8 cellular contexts compared by ENCODE assay signal in the genomic region with DNA sequence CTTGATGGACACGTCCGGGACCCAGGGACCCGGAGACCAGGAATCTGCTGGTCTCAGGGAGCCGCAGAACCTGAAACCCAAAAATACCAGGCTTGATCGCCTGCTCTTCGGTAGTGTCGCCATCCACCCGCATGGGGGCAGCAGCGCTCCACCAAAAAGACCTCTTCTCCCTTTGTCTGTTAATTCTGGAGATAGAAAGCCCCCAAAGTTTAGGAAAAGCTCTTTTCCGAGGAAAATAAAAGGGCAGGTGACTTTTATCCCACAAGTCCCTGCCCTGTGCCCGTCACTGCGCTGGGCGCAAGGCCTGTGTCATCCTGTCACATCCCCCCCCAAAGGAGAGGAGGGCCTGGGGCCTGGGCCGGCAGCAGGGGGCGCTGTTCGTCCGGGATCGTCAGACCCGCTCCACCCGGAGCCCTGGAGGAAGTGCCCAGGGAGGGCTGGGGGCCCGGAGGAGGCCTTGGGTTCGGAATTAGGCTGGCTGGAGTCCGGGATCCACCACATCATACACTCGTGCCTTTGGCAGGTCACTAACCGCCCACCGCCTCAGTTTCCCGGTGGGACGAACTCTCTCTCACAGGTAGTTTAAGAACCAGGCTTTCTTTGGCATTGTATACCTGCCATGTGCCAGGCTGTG. TPM values are rescaled to one million over a fixed set of nuclear protein-coding genes. Genes with fewer than 3 reads are reported as not detected.
A peak's percentile ranks its signal among the peaks of the same experiment; 100 is the strongest.
DNase-seq lines count a peak whose midpoint lies in the region; ATAC-seq and TF ChIP-seq lines count a peak whose summit lies in the region.

No MANE protein-coding gene starts in this region.

- H3K27ac Mint-ChIP-seq in CD8-positive, alpha-beta memory T cell = peak overlapping the region; percentile 98 to 100 (median 99)
- peak overlapping the region; percentile 96 for H3K27ac Mint-ChIP-seq in activated T-helper 1 cell treated with anti-CD3 and anti-CD28 coated beads, Interleukin-12 subunit alpha, Interleukin-12 subunit beta, Interleukin-2, Interleukin-4 antibody, amounts not matched to agents 30 ng/mL and 10 ng/mL and 1 ng/mL, durations not matched to agents 14 hours and 24 hours and 36 hours
- H3K27ac Mint-ChIP-seq in natural killer cell = peak overlapping the region; percentile 98 to 100
- peak overlapping the region; percentile 98 for H3K27ac Mint-ChIP-seq in stimulated activated naive B cell treated with anti-CD40 and anti-IgM and Interleukin-4, amounts not matched to agents 10 μg/mL and 1 μg/mL and 100 μg/mL, for 72 hours

- peak overlapping the region; percentile 92 for H3K27ac ChIP-seq in CD8-positive, alpha-beta memory T cell (ENCODE audit: low read depth, low read length)
- H3K27ac ChIP-seq in fibroblast of lung (ENCODE audit: insufficient read depth, low read length) = peak overlapping the region; percentile 56

- no peaks in the 10 kb centered on the region for H3K27me3 ChIP-seq in CD8-positive, alpha-beta memory T cell (ENCODE audit: insufficient read depth, low read length, poor library complexity, severe bottlenecking)
- no peaks in the 10 kb centered on the region for H3K27me3 ChIP-seq in fibroblast of lung (ENCODE audit: control insufficient read depth, insufficient read depth, low read length)

- no peaks in the 10 kb centered on the region for H4K20me1 ChIP-seq in fibroblast of lung (ENCODE audit: control insufficient read depth, extremely low read depth, insufficient read depth, low read length)

- H3K9me3 ChIP-seq in CD8-positive, alpha-beta memory T cell (ENCODE audit: low read length) = no peaks in the 10 kb centered on the region
- no peaks in the 10 kb centered on the region for H3K9me3 ChIP-seq in fibroblast of lung (ENCODE audit: control insufficient read depth, insufficient read depth, low read depth, low read length)

- H3K4me3 ChIP-seq in CD8-positive, alpha-beta memory T cell (ENCODE audit: low read length) = peak overlapping the region; percentile 69
- H3K4me3 ChIP-seq in fibroblast of lung (replicated peaks in 1 of 4; ENCODE audit: control extremely low read depth in 1 of 4, insufficient read depth in 1 of 4, low read depth in 3 of 4, low read length in 4 of 4) = peak overlapping the region in 3 of 4 experiments; percentile 3 to 46 (median 46)

- no peaks in the 10 kb centered on the region for H3K79me2 ChIP-seq in fibroblast of lung (ENCODE audit: control insufficient read depth, insufficient read depth, low read length)

- peaks cover 3% of the 10 kb centered on the region for H3K36me3 ChIP-seq in CD8-positive, alpha-beta memory T cell (ENCODE audit: insufficient read depth, low read length)
- H3K36me3 ChIP-seq in fibroblast of lung (ENCODE audit: control insufficient read depth, insufficient read depth, low read length) = no peaks in the 10 kb centered on the region

- H3K4me2 ChIP-seq in fibroblast of lung (ENCODE audit: extremely low read depth, insufficient read depth, low read length) = peak overlapping the region; percentile 69

- CTCF ChIA-PET in CD8-positive, alpha-beta memory T cell (lab: Charles Lee) = interaction anchor here (0.7 to 13.0 kb wide), 43 partner anchors 10 to 1031 kb away, joined by 3 to 338 read pairs (median 5); a partner anchor contains a TSS

- POLR2A ChIA-PET in CD8-positive, alpha-beta memory T cell (lab: Charles Lee) = interaction anchor here (0.6 to 13.3 kb wide), 26 partner anchors 9 to 915 kb away, joined by 3 to 285 read pairs (median 4); a partner anchor contains a TSS

- H3K4me1 Mint-ChIP-seq in CD8-positive, alpha-beta memory T cell = peaks cover 88 to 97% (median 96%) of the 10 kb centered on the region in 3 donors
- H3K4me1 Mint-ChIP-seq in activated T-helper 1 cell treated with anti-CD3 and anti-CD28 coated beads, Interleukin-12 subunit alpha, Interleukin-12 subunit beta, Interleukin-2, Interleukin-4 antibody, amounts not matched to agents 30 ng/mL and 10 ng/mL and 1 ng/mL, durations not matched to agents 14 hours and 24 hours and 36 hours (ENCODE audit: low read depth) = peaks cover 93% of the 10 kb centered on the region
- H3K4me1 Mint-ChIP-seq in natural killer cell = peaks cover 82 to 91% of the 10 kb centered on the region in 2 donors
- peaks cover 66 to 98% of the 10 kb centered on the region in 2 donors for H3K4me1 Mint-ChIP-seq in stimulated activated naive B cell treated with anti-CD40 and anti-IgM and Interleukin-4, amounts not matched to agents 10 μg/mL and 1 μg/mL and 100 μg/mL, for 72 hours

- peaks cover 0 to 8% of the 10 kb centered on the region in 2 donors for H3K27me3 Mint-ChIP-seq in CD8-positive, alpha-beta memory T cell
- peaks cover 2% of the 10 kb centered on the region for H3K27me3 Mint-ChIP-seq in activated T-helper 1 cell treated with anti-CD3 and anti-CD28 coated beads, Interleukin-12 subunit alpha, Interleukin-12 subunit beta, Interleukin-2, Interleukin-4 antibody, amounts not matched to agents 30 ng/mL and 10 ng/mL and 1 ng/mL, durations not matched to agents 14 hours and 24 hours and 36 hours (ENCODE audit: insufficient read depth)
- H3K27me3 Mint-ChIP-seq in natural killer cell (ENCODE audit: low read depth in 2 of 2) = peaks cover 0 to 4% of the 10 kb centered on the region in 2 donors
- peaks cover 0 to 4% of the 10 kb centered on the region in 2 donors for H3K27me3 Mint-ChIP-seq in stimulated activated naive B cell treated with anti-CD40 and anti-IgM and Interleukin-4, amounts not matched to agents 10 μg/mL and 1 μg/mL and 100 μg/mL, for 72 hours

- TF ChIP-seq CTCF in fibroblast of lung (conservative IDR thresholded peaks at IDR 0.05 in 1 of 2, IDR thresholded peaks at IDR 0.05 in 1 of 2; ENCODE audit: low read depth in 1 of 2, low read length in 2 of 2) = peak; percentile 73 to 99
- TF ChIP-seq CTCF in natural killer cell (IDR thresholded peaks at IDR 0.05) = peak; percentile 100

- peaks cover 3 to 21% (median 5%) of the 10 kb centered on the region in 3 donors for H3K36me3 Mint-ChIP-seq in CD8-positive, alpha-beta memory T cell
- H3K36me3 Mint-ChIP-seq in activated T-helper 1 cell treated with anti-CD3 and anti-CD28 coated beads, Interleukin-12 subunit alpha, Interleukin-12 subunit beta, Interleukin-2, Interleukin-4 antibody, amounts not matched to agents 30 ng/mL and 10 ng/mL and 1 ng/mL, durations not matched to agents 14 hours and 24 hours and 36 hours (ENCODE audit: low read depth) = peaks cover 24% of the 10 kb centered on the region
- no peaks in the 10 kb centered on the region for H3K36me3 Mint-ChIP-seq in natural killer cell
- H3K36me3 Mint-ChIP-seq in stimulated activated naive B cell treated with anti-CD40 and anti-IgM and Interleukin-4, amounts not matched to agents 10 μg/mL and 1 μg/mL and 100 μg/mL, for 72 hours = peaks cover 21 to 48% of the 10 kb centered on the region in 2 donors

- intact Hi-C loops in activated T-helper 1 cell treated with anti-CD3 and anti-CD28 coated beads, Interleukin-12 subunit alpha, Interleukin-12 subunit beta, Interleukin-2, Interleukin-4 antibody, amounts not matched to agents 30 ng/mL and 10 ng/mL and 1 ng/mL, durations not matched to agents 14 hours and 24 hours and 36 hours (cut with micrococcal nuclease) = loop anchor here (1.0 to 10.0 kb wide), 20 partner anchors 13 to 810 kb away; a partner anchor contains a TSS
- intact Hi-C loops in natural killer cell (cut with micrococcal nuclease) = loop anchor here (1.0 to 2.0 kb wide), 16 partner anchors 13 to 501 kb away; a partner anchor contains a TSS

- peak overlapping the region; percentile 69 for H2AFZ ChIP-seq in fibroblast of lung (ENCODE audit: low read length)

- H3K4me3 Mint-ChIP-seq in CD8-positive, alpha-beta memory T cell = peak overlapping the region; percentile 84 to 94 (median 89)
- H3K4me3 Mint-ChIP-seq in activated T-helper 1 cell treated with anti-CD3 and anti-CD28 coated beads, Interleukin-12 subunit alpha, Interleukin-12 subunit beta, Interleukin-2, Interleukin-4 antibody, amounts not matched to agents 30 ng/mL and 10 ng/mL and 1 ng/mL, durations not matched to agents 14 hours and 24 hours and 36 hours = peak overlapping the region; percentile 83
- peak overlapping the region; percentile 94 for H3K4me3 Mint-ChIP-seq in natural killer cell
- peak overlapping the region; percentile 49 to 76 for H3K4me3 Mint-ChIP-seq in stimulated activated naive B cell treated with anti-CD40 and anti-IgM and Interleukin-4, amounts not matched to agents 10 μg/mL and 1 μg/mL and 100 μg/mL, for 72 hours

- DNase-seq in CD8-positive, alpha-beta memory T cell = peak; percentile 84 to 94 (median 90)
- DNase-seq in HuH-7 (ENCODE audit: low spot score) (peak; percentile 93), RKO (ENCODE audit: low spot score) (peak; percentile 70), fibroblast of lung (ENCODE audit: low read depth in 2 of 2) (peak; percentile 62 to 75), natural killer cell (peak; percentile 92)
- peak; percentile 88 for DNase-seq in activated T-helper 1 cell treated with anti-CD3 and anti-CD28 coated beads, Interleukin-12 subunit alpha, Interleukin-12 subunit beta, Interleukin-2, Interleukin-4 antibody, amounts not matched to agents 30 ng/mL and 10 ng/mL and 1 ng/mL, durations not matched to agents 14 hours and 24 hours and 36 hours (ENCODE audit: low spot score)
- DNase-seq in stimulated activated naive B cell treated with anti-CD40 and anti-IgM and Interleukin-4, amounts not matched to agents 10 μg/mL and 1 μg/mL and 100 μg/mL, for 72 hours = peak; percentile 85

- H3K4me1 ChIP-seq in CD8-positive, alpha-beta memory T cell (ENCODE audit: insufficient read depth, low read length) = peaks cover 91% of the 10 kb centered on the region
- peaks cover 6% of the 10 kb centered on the region for H3K4me1 ChIP-seq in fibroblast of lung (ENCODE audit: control insufficient read depth, extremely low read depth, insufficient read depth, low read length)

- H3K9ac ChIP-seq in fibroblast of lung (ENCODE audit: insufficient read depth, low read length) = peak overlapping the region; percentile 41

- ATAC-seq in GM21381 (IDR thresholded peaks at IDR 0.05; ENCODE audit: unreplicated experiment) = peak; percentile 29
- ATAC-seq in natural killer cell = peak; percentile 32 to 63 (median 34)
- peak; percentile 35 to 36 for ATAC-seq in stimulated activated naive B cell treated with anti-CD40 and anti-IgM and Interleukin-4, amounts not matched to agents 10 μg/mL and 1 μg/mL and 100 μg/mL, for 72 hours (replicated peaks)

- peaks cover 0 to 4% (median 2%) of the 10 kb centered on the region in 5 donors for H3K9me3 Mint-ChIP-seq in CD8-positive, alpha-beta memory T cell
- no peaks in the 10 kb centered on the region for H3K9me3 Mint-ChIP-seq in activated T-helper 1 cell treated with anti-CD3 and anti-CD28 coated beads, Interleukin-12 subunit alpha, Interleukin-12 subunit beta, Interleukin-2, Interleukin-4 antibody, amounts not matched to agents 30 ng/mL and 10 ng/mL and 1 ng/mL, durations not matched to agents 14 hours and 24 hours and 36 hours
- H3K9me3 Mint-ChIP-seq in natural killer cell = no peaks in the 10 kb centered on the region
- H3K9me3 Mint-ChIP-seq in stimulated activated naive B cell treated with anti-CD40 and anti-IgM and Interleukin-4, amounts not matched to agents 10 μg/mL and 1 μg/mL and 100 μg/mL, for 72 hours = peaks cover 0 to 1% of the 10 kb centered on the region in 2 donors

RNA-seq across cellular contexts. Expression of a gene that starts 31.9 kb away (rescaled TPM):
- total RNA-seq in CD8-positive, alpha-beta memory T cell = 100 to 1,000 TPM; 329 to 353 TPM
- polyA plus RNA-seq in CD8-positive, alpha-beta memory T cell = 622 TPM
- 228 and 229 TPM in 2 replicates for total RNA-seq in activated T-helper 1 cell treated with anti-CD3 and anti-CD28 coated beads, Interleukin-12 subunit alpha, Interleukin-12 subunit beta, Interleukin-2, Interleukin-4 antibody, amounts not matched to agents 30 ng/mL and 10 ng/mL and 1 ng/mL, durations not matched to agents 14 hours and 24 hours and 36 hours
- total RNA-seq in fibroblast of lung = 235 and 249 TPM in 2 replicates
- polyA plus RNA-seq in fibroblast of lung = 623 and 651 TPM in 2 replicates
- 466 and 481 TPM in 2 replicates for polyA plus RNA-seq in fibroblast of lung (2012)
- polyA minus RNA-seq in fibroblast of lung (ENCODE audit: low replicate concordance) = 385 and 479 TPM in 2 replicates
- 10 to 100 TPM; 79.5 to 97.9 (median 92.8) TPM for total RNA-seq in natural killer cell

RNA-seq across cellular contexts. Expression of a gene that starts 41.0 kb away (rescaled TPM):
- 10 to 100 TPM in 1 of 2 experiments, 1 to 10 TPM in 1; 8.4 to 11.4 TPM for total RNA-seq in CD8-positive, alpha-beta memory T cell
- 13.7 TPM for polyA plus RNA-seq in CD8-positive, alpha-beta memory T cell
- 13.2 and 13.6 TPM in 2 replicates for total RNA-seq in activated T-helper 1 cell treated with anti-CD3 and anti-CD28 coated beads, Interleukin-12 subunit alpha, Interleukin-12 subunit beta, Interleukin-2, Interleukin-4 antibody, amounts not matched to agents 30 ng/mL and 10 ng/mL and 1 ng/mL, durations not matched to agents 14 hours and 24 hours and 36 hours
- total RNA-seq in fibroblast of lung (20.5 and 40.0 TPM in 2 replicates), natural killer cell (10 to 100 TPM; 29.7 to 39.3 (median 30.2) TPM)
- polyA plus RNA-seq in fibroblast of lung = 41.3 and 61.2 TPM in 2 replicates
- polyA plus RNA-seq in fibroblast of lung (2012) = 33.5 and 68.1 TPM in 2 replicates
- polyA minus RNA-seq in fibroblast of lung (ENCODE audit: low replicate concordance) = 90.3 and 116 TPM in 2 replicates

Comparison
In these comparisons a context has a peak if more than half of its experiments do, and no peak if none do; other contexts are left out.
1. Peak in every context shown above with its lines: DNase-seq, ATAC-seq, H3K4me3 ChIP-seq and H3K27ac ChIP-seq.